26 cellular contexts compared by ENCODE assay signal in the genomic region with DNA sequence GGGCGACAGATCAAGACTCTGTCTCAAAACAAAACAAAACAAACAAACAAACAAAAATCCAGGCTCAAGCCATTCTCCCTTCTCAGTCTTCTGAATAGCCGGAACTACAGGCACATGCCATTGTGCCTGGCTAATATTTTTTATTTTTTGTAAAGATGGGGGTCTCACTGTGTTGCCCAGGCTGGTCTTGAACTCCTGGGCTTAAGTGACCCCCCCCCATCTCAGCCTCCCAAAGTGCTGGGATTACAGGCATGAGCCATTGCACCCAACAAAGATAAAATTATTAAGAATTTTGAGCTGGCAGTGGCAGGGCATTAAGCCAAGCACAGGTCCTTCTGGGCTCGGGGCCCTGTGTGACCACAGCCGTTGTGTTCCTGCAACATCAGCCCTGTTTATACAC.
"Had no signal": no experiment of that assay in that cellular context is flagged by ENCODE, and none has a peak within 500 bp of the region (broad histone marks: within the 10 kb centered on the region; RNA-seq: fewer than 3 reads in every experiment).

No MANE protein-coding gene starts in this region.

- DNase-seq: activated CD4-positive, alpha-beta memory T cell treated with anti-CD3 and anti-CD28 coated beads for 36 hours; activated CD4-positive, alpha-beta T cell treated with anti-CD3 and anti-CD28 coated beads for 36 hours; activated CD4-positive, alpha-beta T cell treated with anti-CD3 and anti-CD28 coated beads, Interleukin-2, amount 10 ng/mL, durations not matched to agents 24 days and 14 days; activated CD4-positive, CD25-positive, alpha-beta regulatory T cell; activated CD4-positive, CD25-positive, alpha-beta regulatory T cell treated with anti-CD3 and anti-CD28 coated beads, Interleukin-2, amount 50 U/mL, for 72 hours; activated CD8-positive, alpha-beta memory T cell treated with anti-CD3 and anti-CD28 coated beads, Interleukin-2, amount 10 ng/mL, durations not matched to agents 7 days and 5 days; activated CD8-positive, alpha-beta memory T cell treated with anti-CD3 and anti-CD28 coated beads, Interleukin-2, amount 50 U/mL, for 4 hours; activated CD8-positive, alpha-beta T cell treated with anti-CD3 and anti-CD28 coated beads, Interleukin-2, amount 10 ng/mL, durations not matched to agents 7 days and 5 days; activated effector memory CD4-positive, alpha-beta T cell treated with anti-CD3 and anti-CD28 coated beads, Interleukin-2, amount 50 U/mL, for 16 hours; activated naive CD4-positive, alpha-beta T cell treated with anti-CD3 and anti-CD28 coated beads for 36 hours; activated naive CD8-positive, alpha-beta T cell treated with anti-CD3 and anti-CD28 coated beads for 36 hours; activated naive CD8-positive, alpha-beta T cell treated with anti-CD3 and anti-CD28 coated beads, Interleukin-2, amount 50 U/mL, for 24 hours; activated T-cell treated with anti-CD3 and anti-CD28 coated beads, Interleukin-2, amount 50 U/mL, for 1 hour; activated T-cell treated with anti-CD3 and anti-CD28 coated beads, Interleukin-2, amount 50 U/mL, for 48 hours; dorsolateral prefrontal cortex; effector memory CD4-positive, alpha-beta T cell; endodermal cell; foreskin fibroblast; head of caudate nucleus; T-helper 17 cell; T1000 had no signal

- H3K9me3 ChIP-seq: ascending aorta, breast epithelium had no signal

- H3K27ac ChIP-seq: ascending aorta, breast epithelium, cardiac muscle cell, coronary artery, dorsolateral prefrontal cortex had no signal

- H3K4me1 ChIP-seq: ascending aorta, breast epithelium had no signal

- H3K36me3 ChIP-seq: ascending aorta, breast epithelium, cardiac muscle cell had no signal

- H3K27me3 ChIP-seq: ascending aorta, cardiac muscle cell had no signal

- ATAC-seq: activated CD4-positive, alpha-beta T cell treated with anti-CD3 and anti-CD28 coated beads for 36 hours; activated CD8-positive, alpha-beta memory T cell treated with anti-CD3 and anti-CD28 coated beads, Interleukin-2, amount 10 ng/mL, durations not matched to agents 7 days and 5 days; activated CD8-positive, alpha-beta T cell treated with anti-CD3 and anti-CD28 coated beads, Interleukin-2, amount 10 ng/mL, durations not matched to agents 7 days and 5 days; activated naive CD8-positive, alpha-beta T cell treated with anti-CD3 and anti-CD28 coated beads, Interleukin-2, amount 50 U/mL, for 24 hours; esophagus mucosa; T-helper 17 cell had no signal

- H3K4me3 ChIP-seq: ascending aorta, breast epithelium, cardiac muscle cell, coronary artery, dorsolateral prefrontal cortex had no signal
